Comparison of ENCODE assay signal across 21 cellular contexts in the genomic region with DNA sequence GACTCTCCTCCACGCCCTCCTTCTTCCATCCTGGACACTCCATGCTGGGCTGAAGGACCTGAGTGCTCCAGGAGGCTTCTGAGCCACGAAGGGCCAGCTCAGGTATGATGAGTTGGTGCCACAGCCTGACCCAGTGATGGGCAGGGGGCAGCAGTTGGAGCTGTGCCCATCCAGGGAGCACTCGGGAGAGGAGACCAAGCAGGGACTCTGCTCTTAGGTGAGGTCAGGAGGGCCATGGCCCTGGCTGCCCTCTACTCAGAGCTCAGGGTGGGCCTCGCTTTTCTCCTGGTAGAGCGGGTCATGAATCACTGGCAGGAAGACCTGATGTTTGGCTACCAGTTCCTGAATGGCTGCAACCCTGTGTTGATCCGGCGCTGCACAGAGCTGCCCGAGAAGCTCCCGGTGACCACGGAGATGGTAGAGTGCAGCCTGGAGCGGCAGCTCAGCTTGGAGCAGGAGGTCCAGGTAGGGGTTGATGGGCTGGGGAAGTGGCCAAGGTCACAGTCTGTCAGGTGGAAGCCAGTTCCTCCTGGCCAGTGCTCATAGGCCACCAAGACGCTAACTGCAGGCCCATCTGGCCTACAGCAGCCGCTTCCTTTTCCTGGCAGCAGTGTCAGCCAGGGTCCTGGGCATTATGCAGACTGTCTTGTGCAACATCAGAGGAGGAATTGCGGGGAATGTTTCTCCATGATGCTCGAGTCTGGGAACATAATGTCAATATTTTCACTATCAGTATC. TPM values are rescaled to one million over a fixed set of nuclear protein-coding genes. Genes with fewer than 3 reads are reported as not detected.
DNase-seq lines count a peak whose midpoint lies in the region; ATAC-seq and TF ChIP-seq lines count a peak whose summit lies in the region.
"Had no signal": no experiment of that assay in that cellular context is flagged by ENCODE, and none has a peak within 500 bp of the region (broad histone marks: within the 10 kb centered on the region; RNA-seq: fewer than 3 reads in every experiment).

No MANE protein-coding gene starts in this region.

- CTCF ChIA-PET in activated CD8-positive, alpha-beta T cell treated with anti-CD3 and anti-CD28 coated beads, Interleukin-2, amount 10 ng/mL, durations not matched to agents 7 days and 5 days (lab: Charles Lee): interaction anchor here (1.1 kb wide), 1 partner anchor 9 kb away, joined by 3 read pairs; no protein-coding TSS in a partner anchor
- CTCF ChIA-PET in activated CD8-positive, alpha-beta T cell treated with anti-CD3 and anti-CD28 coated beads for 36 hours (lab: Charles Lee): no interaction called here
- CTCF ChIA-PET in WTC11 (lab: Charles Lee): interaction anchor here (1.7 kb wide), 1 partner anchor 175 kb away, joined by 7 read pairs; no protein-coding TSS in a partner anchor

- TF ChIP-seq POLR2A in esophagus muscularis mucosa (IDR thresholded peaks at IDR 0.05; ENCODE audit: low read depth): no peak
- TF ChIP-seq POLR2A in spleen (IDR thresholded peaks at IDR 0.05): no peak

- TF ChIP-seq CTCF in activated CD8-positive, alpha-beta T cell treated with anti-CD3 and anti-CD28 coated beads for 36 hours (IDR thresholded peaks at IDR 0.05): no peak
- TF ChIP-seq CTCF in esophagus muscularis mucosa (IDR thresholded peaks at IDR 0.05): no peak
- TF ChIP-seq CTCF in spleen (IDR thresholded peaks at IDR 0.05 in 8 of 11, conservative IDR thresholded peaks at IDR 0.05 in 3 of 11): no peak
- TF ChIP-seq CTCF in WTC11 (IDR thresholded peaks at IDR 0.05): no peak

- peaks cover 80% of the 10 kb centered on the region for H3K4me1 Mint-ChIP-seq in activated CD8-positive, alpha-beta T cell treated with anti-CD3 and anti-CD28 coated beads, Interleukin-2, amount 10 ng/mL, durations not matched to agents 7 days and 5 days (ENCODE audit: low read depth)
- H3K4me1 Mint-ChIP-seq in activated CD8-positive, alpha-beta T cell treated with anti-CD3 and anti-CD28 coated beads for 36 hours (ENCODE audit: low read depth): peaks cover 27% of the 10 kb centered on the region
- peaks cover 17% of the 10 kb centered on the region for H3K4me1 Mint-ChIP-seq in WTC11

- H3K27me3 ChIP-seq in esophagus muscularis mucosa (peaks cover 0 to 31% (median 12%) of the 10 kb centered on the region in 4 donors), spleen (replicated peaks in 1 of 7) (peaks cover 0 to 23% (median 0%) of the 10 kb centered on the region in 7 donors)

- no peak for TF ChIP-seq EP300 in esophagus muscularis mucosa (IDR thresholded peaks at IDR 0.05)

- intact Hi-C loops in activated CD8-positive, alpha-beta T cell treated with anti-CD3 and anti-CD28 coated beads for 36 hours (cut with micrococcal nuclease): no loop called here
- intact Hi-C loops in esophagus muscularis mucosa (cut with DNase I): no loop called here
- intact Hi-C loops in spleen (cut with DNase I; ENCODE audit: low total_unique reads): no loop called here

- DNase-seq in activated CD8-positive, alpha-beta T cell treated with anti-CD3 and anti-CD28 coated beads, Interleukin-2, amount 10 ng/mL, durations not matched to agents 7 days and 5 days: no peak
- DNase-seq in activated CD8-positive, alpha-beta T cell treated with anti-CD3 and anti-CD28 coated beads for 36 hours: no peak
- DNase-seq in Kasumi-1 (lab: John Stamatoyannopoulos, UW) (peak; percentile 49 to 65), esophagus muscularis mucosa (ENCODE audit: extremely low spot score) (peak; percentile 91), spleen (peak; percentile 80), WTC11 (ENCODE audit: low spot score) (no peak), hippocampal formation (lab: John Stamatoyannopoulos, UW) (no peak), RPMI8226 (no peak)
- DNase-seq: activated CD4-positive, alpha-beta T cell treated with anti-CD3 and anti-CD28 coated beads, Interleukin-2, amount 50 U/mL, for 48 hours; activated T-cell treated with anti-CD3 and anti-CD28 coated beads, Interleukin-2, amount 50 U/mL, for 4 hours; DMS 273 treated with DMSO at 0.1 percent for 48 hours; effector memory CD4-positive, alpha-beta T cell; NCI-H1436 treated with DMSO at 0.1 percent for 48 hours; nephron progenitor cell; psoas muscle; stimulated activated CD4-positive, alpha-beta T cell treated with anti-CD3 and anti-CD28 coated beads, Interleukin-4, amount 100 ng/mL, for 4 hours had no signal

- H3K4me3 ChIP-seq in esophagus muscularis mucosa: no peak overlapping the region
- H3K4me3 ChIP-seq in spleen: no peak overlapping the region
- H3K4me3 ChIP-seq: psoas muscle, smooth muscle cell had no signal

- H3K9me3 ChIP-seq in esophagus muscularis mucosa (no peaks in the 10 kb centered on the region), spleen (no peaks in the 10 kb centered on the region)
- H3K9me3 ChIP-seq: psoas muscle had no signal

- H3K27ac Mint-ChIP-seq in activated CD8-positive, alpha-beta T cell treated with anti-CD3 and anti-CD28 coated beads, Interleukin-2, amount 10 ng/mL, durations not matched to agents 7 days and 5 days: peak overlapping the region; percentile 60
- no peak overlapping the region for H3K27ac Mint-ChIP-seq in activated CD8-positive, alpha-beta T cell treated with anti-CD3 and anti-CD28 coated beads for 36 hours
- no peak overlapping the region for H3K27ac Mint-ChIP-seq in WTC11
- H3K27ac Mint-ChIP-seq: nephron progenitor cell had no signal

- no peaks in the 10 kb centered on the region for H3K9me3 Mint-ChIP-seq in activated CD8-positive, alpha-beta T cell treated with anti-CD3 and anti-CD28 coated beads, Interleukin-2, amount 10 ng/mL, durations not matched to agents 7 days and 5 days (ENCODE audit: insufficient read depth)
- H3K9me3 Mint-ChIP-seq in activated CD8-positive, alpha-beta T cell treated with anti-CD3 and anti-CD28 coated beads for 36 hours: no peaks in the 10 kb centered on the region
- H3K9me3 Mint-ChIP-seq in WTC11: no peaks in the 10 kb centered on the region
- H3K9me3 Mint-ChIP-seq: activated naive CD4-positive, alpha-beta T cell treated with anti-CD3 and anti-CD28 coated beads, Interleukin-2, amount 50 U/mL, for 72 hours; activated T-cell treated with anti-CD3 and anti-CD28 coated beads, Interleukin-2, amount 50 U/mL, for 4 hours; nephron progenitor cell had no signal

- 68% methylated on average over 4 of the region's 15 CpGs for WGBS in esophagus muscularis mucosa
- 36 to 49% (median 47%) methylated on average over 10 to 15 of the region's 15 CpGs for WGBS in spleen, 5 donors

- no peak for ATAC-seq in activated CD8-positive, alpha-beta T cell treated with anti-CD3 and anti-CD28 coated beads, Interleukin-2, amount 10 ng/mL, durations not matched to agents 7 days and 5 days
- no peak for ATAC-seq in activated CD8-positive, alpha-beta T cell treated with anti-CD3 and anti-CD28 coated beads for 36 hours
- ATAC-seq in WTC11: no peak
- ATAC-seq: activated naive CD4-positive, alpha-beta T cell treated with anti-CD3 and anti-CD28 coated beads, Interleukin-2, amount 50 U/mL, for 72 hours; activated T-cell treated with anti-CD3 and anti-CD28 coated beads, Interleukin-2, amount 50 U/mL, for 4 hours; psoas muscle had no signal

- H3K36me3 Mint-ChIP-seq in activated CD8-positive, alpha-beta T cell treated with anti-CD3 and anti-CD28 coated beads, Interleukin-2, amount 10 ng/mL, durations not matched to agents 7 days and 5 days (ENCODE audit: low read depth): peaks cover 14% of the 10 kb centered on the region
- H3K36me3 Mint-ChIP-seq in activated CD8-positive, alpha-beta T cell treated with anti-CD3 and anti-CD28 coated beads for 36 hours (ENCODE audit: low read depth): no peaks in the 10 kb centered on the region
- no peaks in the 10 kb centered on the region for H3K36me3 Mint-ChIP-seq in WTC11
- H3K36me3 Mint-ChIP-seq: activated naive CD4-positive, alpha-beta T cell treated with anti-CD3 and anti-CD28 coated beads, Interleukin-2, amount 50 U/mL, for 72 hours had no signal

- no peaks in the 10 kb centered on the region for H3K27me3 Mint-ChIP-seq in activated CD8-positive, alpha-beta T cell treated with anti-CD3 and anti-CD28 coated beads, Interleukin-2, amount 10 ng/mL, durations not matched to agents 7 days and 5 days (ENCODE audit: low read depth)
- peaks cover 2% of the 10 kb centered on the region for H3K27me3 Mint-ChIP-seq in activated CD8-positive, alpha-beta T cell treated with anti-CD3 and anti-CD28 coated beads for 36 hours
- no peaks in the 10 kb centered on the region for H3K27me3 Mint-ChIP-seq in WTC11 (ENCODE audit: low read depth)

- H3K4me1 ChIP-seq in esophagus muscularis mucosa: peaks cover 19 to 51% (median 32%) of the 10 kb centered on the region in 4 donors
- peaks cover 16 to 63% (median 23%) of the 10 kb centered on the region in 6 donors for H3K4me1 ChIP-seq in spleen

- POLR2A ChIA-PET in activated CD8-positive, alpha-beta T cell treated with anti-CD3 and anti-CD28 coated beads, Interleukin-2, amount 10 ng/mL, durations not matched to agents 7 days and 5 days (lab: Charles Lee): no interaction called here
- POLR2A ChIA-PET in activated CD8-positive, alpha-beta T cell treated with anti-CD3 and anti-CD28 coated beads for 36 hours (lab: Charles Lee): no interaction called here
- POLR2A ChIA-PET in WTC11 (lab: Charles Lee): no interaction called here

- H3K27ac ChIP-seq in esophagus muscularis mucosa (replicated peaks in 1 of 4) (peak overlapping the region in 1 of 4 donors; percentile 7), spleen (peak overlapping the region in 3 of 8 donors; percentile 42 to 97 (median 46))
- H3K27ac ChIP-seq: psoas muscle had no signal

- no peak overlapping the region for H3K4me3 Mint-ChIP-seq in activated CD8-positive, alpha-beta T cell treated with anti-CD3 and anti-CD28 coated beads, Interleukin-2, amount 10 ng/mL, durations not matched to agents 7 days and 5 days
- H3K4me3 Mint-ChIP-seq in activated CD8-positive, alpha-beta T cell treated with anti-CD3 and anti-CD28 coated beads for 36 hours: no peak overlapping the region
- H3K4me3 Mint-ChIP-seq in WTC11: no peak overlapping the region
- H3K4me3 Mint-ChIP-seq: activated T-cell treated with anti-CD3 and anti-CD28 coated beads, Interleukin-2, amount 50 U/mL, for 4 hours; nephron progenitor cell had no signal

- no peaks in the 10 kb centered on the region for H3K36me3 ChIP-seq in esophagus muscularis mucosa
- peaks cover 0 to 87% (median 24%) of the 10 kb centered on the region in 6 donors for H3K36me3 ChIP-seq in spleen

RNA-seq across cellular contexts. Expression of gene ALOX5, which starts 50.8 kb away (rescaled TPM):
- 1 to 10 TPM; 9.7 to 9.9 TPM for total RNA-seq in activated CD8-positive, alpha-beta T cell treated with anti-CD3 and anti-CD28 coated beads, Interleukin-2, amount 10 ng/mL, durations not matched to agents 7 days and 5 days
- total RNA-seq in activated CD8-positive, alpha-beta T cell treated with anti-CD3 and anti-CD28 coated beads for 36 hours: under 1 TPM; 0.56 to 0.60 TPM
- total RNA-seq in esophagus muscularis mucosa (10 to 100 TPM; 14.2 to 48.5 (median 21.2) TPM), spleen (100 to 1,000 TPM in 6 of 7 donors, 10 to 100 TPM in 1; 87.2 to 357 (median 168) TPM), WTC11 (2021) (3.4 to 4.9 TPM (median 4.4 TPM) in 3 replicates)
- 100 to 1,000 TPM in 2 of 3 donors, 10 to 100 TPM in 1; 69.3 to 184 (median 119) TPM for polyA plus RNA-seq in spleen
- total RNA-seq: glomerular endothelial cell, M059J had no signal
- polyA plus RNA-seq: BJ, smooth muscle cell had no signal

Comparison
In these comparisons a context has a peak if more than half of its experiments do, and no peak if none do; other contexts are left out.
1. DNase-seq: peak in Kasumi-1 (2 of 2), esophagus muscularis mucosa (single experiment) and spleen (single experiment); none in activated CD8-positive, alpha-beta T cell treated with anti-CD3 and anti-CD28 coated beads, Interleukin-2, amount 10 ng/mL, durations not matched to agents 7 days and 5 days (single experiment), activated CD8-positive, alpha-beta T cell treated with anti-CD3 and anti-CD28 coated beads for 36 hours (single experiment), WTC11 (single experiment), hippocampal formation (0 of 2) and RPMI8226 (single experiment).